Comparison of ENCODE assay signal across 6 cellular contexts in the genomic region with DNA sequence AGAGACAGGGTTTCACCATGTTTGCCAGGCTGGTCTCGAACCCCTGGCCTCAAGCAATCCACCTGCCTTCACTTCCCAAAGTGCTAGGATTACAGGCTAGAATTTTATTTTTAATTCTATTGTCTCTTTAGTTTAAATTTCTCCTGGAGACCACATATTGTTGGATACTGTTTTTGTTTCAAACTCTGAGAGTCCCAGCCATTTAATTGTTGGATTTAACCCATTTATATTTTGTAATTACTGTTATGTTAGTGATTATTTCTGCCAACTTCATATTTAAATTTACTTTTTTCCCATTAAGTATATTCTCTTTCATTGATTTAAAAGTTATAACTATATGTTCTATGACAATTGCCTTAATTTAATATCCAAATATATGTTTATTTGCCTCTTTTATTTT.
"Had no signal": no experiment of that assay in that cellular context is flagged by ENCODE, and none has a peak within 500 bp of the region (broad histone marks: within the 10 kb centered on the region; RNA-seq: fewer than 3 reads in every experiment).

No MANE protein-coding gene starts in this region.

- H3K4me2 ChIP-seq: KMS-11 had no signal

- ATAC-seq: HepG2 had no signal

- FAIRE-seq: HepG2 had no signal

- H3K9ac ChIP-seq: KMS-11 had no signal

- H3K27ac ChIP-seq: HL-60, KMS-11 had no signal

- DNase-seq: IMR-90, KBM-7, KG1 had no signal
